8 cellular contexts compared by ENCODE assay signal in genomic region chr6:32047855-32048766, GRCh38. TPM values are rescaled to one million over a fixed set of nuclear protein-coding genes. Genes with fewer than 3 reads are reported as not detected.
A peak's percentile ranks its signal among the peaks of the same experiment; 100 is the strongest.
DNase-seq lines count a peak whose midpoint lies in the region; ATAC-seq and TF ChIP-seq lines count a peak whose summit lies in the region.

No MANE protein-coding gene starts in this region.

- peak; percentile 86 for TF ChIP-seq CTCF in CD4-positive, alpha-beta T cell (IDR thresholded peaks at IDR 0.05)

- H3K4me1 Mint-ChIP-seq in CD4-positive, alpha-beta T cell (ENCODE audit: low read depth), result peaks cover 5% of the 10 kb centered on the region

- no peaks in the 10 kb centered on the region for H3K27me3 ChIP-seq in CD4-positive, alpha-beta T cell (ENCODE audit: control insufficient read depth, insufficient read depth, low read length)

- no peak for TF ChIP-seq POLR2A in GM18505 (IDR thresholded peaks at IDR 0.05; ENCODE audit: borderline replicate concordance, extremely low read depth, insufficient read depth, insufficient read length)

- H3K9me3 Mint-ChIP-seq in CD4-positive, alpha-beta T cell, result no peaks in the 10 kb centered on the region

- H3K27ac Mint-ChIP-seq in CD4-positive, alpha-beta T cell, result no peak overlapping the region

- ATAC-seq in CD4-positive, alpha-beta T cell (ENCODE audit: poor library complexity), result peak; percentile 90
- ATAC-seq in HG02588 (IDR thresholded peaks at IDR 0.05; ENCODE audit: unreplicated experiment) (peak; percentile 56), left cardiac atrium (peak; percentile 60 to 67), GM18505 (IDR thresholded peaks at IDR 0.05; ENCODE audit: unreplicated experiment) (no peak), HG02840 (IDR thresholded peaks at IDR 0.05; ENCODE audit: low FRiP score, unreplicated experiment) (no peak)

- DNase-seq in CD4-positive, alpha-beta T cell, result peak; percentile 39 to 71 (median 56)
- DNase-seq in SKM-1 treated with dmso at 0.1 percent for 144 hours (lab: John Stamatoyannopoulos, UW; ENCODE audit: unreplicated experiment), result peak; percentile 43
- DNase-seq in activated naive CD8-positive, alpha-beta T cell treated with anti-CD3 and anti-CD28 coated beads, Interleukin-2, amount 50 U/mL, for 16 hours (ENCODE audit: low read depth, low spot score), result peak; percentile 39
- peak; percentile 78 for DNase-seq in left cardiac atrium
- DNase-seq in retina, result peak; percentile 84

- H3K27me3 Mint-ChIP-seq in CD4-positive, alpha-beta T cell, result no peaks in the 10 kb centered on the region

- CTCF ChIA-PET in CD4-positive, alpha-beta T cell (lab: Charles Lee), result no interaction called here

- no peak overlapping the region for H3K4me3 Mint-ChIP-seq in CD4-positive, alpha-beta T cell

- intact Hi-C loops in CD4-positive, alpha-beta T cell (cut with DNase I, micrococcal nuclease), result loop anchor here in 1 of 2 experiments (10.0 kb wide), 1 partner anchor 107 kb away; the partner anchor contains the start of genes PPT2 and PRRT1
- intact Hi-C loops in left cardiac atrium (cut with DNase I), result no loop called here

- POLR2A ChIA-PET in CD4-positive, alpha-beta T cell (lab: Charles Lee), result interaction anchor here (1.0 kb wide), 1 partner anchor 107 kb away, joined by 3 read pairs; no protein-coding TSS in a partner anchor

- no peaks in the 10 kb centered on the region for H3K36me3 Mint-ChIP-seq in CD4-positive, alpha-beta T cell (ENCODE audit: low read depth)

- H3K27ac ChIP-seq in CD4-positive, alpha-beta T cell (ENCODE audit: low read depth, low read length), result no peak overlapping the region

- no peaks in the 10 kb centered on the region for H3K9me3 ChIP-seq in CD4-positive, alpha-beta T cell (ENCODE audit: control insufficient read depth, low read length)

RNA-seq across cellular contexts. Expression of gene CYP21A2, which starts 9.9 kb away (rescaled TPM):
- total RNA-seq in CD4-positive, alpha-beta T cell, result under 1 TPM; 0.17 to 0.36 TPM
- 10 to 100 TPM in 1 of 2 donors, 1 to 10 TPM in 1; 2.0 to 10.3 TPM for total RNA-seq in left cardiac atrium

RNA-seq across cellular contexts. Expression of gene C4B, which starts 33.5 kb away (rescaled TPM):
- total RNA-seq in CD4-positive, alpha-beta T cell, result 1 to 10 TPM; 3.0 to 4.0 TPM
- 100 to 1,000 TPM; 177 to 235 TPM for total RNA-seq in left cardiac atrium

Comparison
In these comparisons a context has a peak if more than half of its experiments do, and no peak if none do; other contexts are left out.
1. ATAC-seq: peak in CD4-positive, alpha-beta T cell (single experiment), HG02588 (single experiment) and left cardiac atrium (2 of 2); none in GM18505 (single experiment) and HG02840 (single experiment).
2. RNA of gene C4B, which starts 33.5 kb away (total RNA-seq): 177 to 235 TPM in left cardiac atrium; 3.0 to 4.0 TPM in CD4-positive, alpha-beta T cell; every median in the first group is over 10 times any median in the second.
3. Peak in every context shown above with its lines, with median percentiles within 50 percentile points of each other: DNase-seq.